ENCODE assay signal across 18 cellular contexts in genomic region chr4:103050736-103051436, GRCh38. TPM values are rescaled to one million over a fixed set of nuclear protein-coding genes. Genes with fewer than 3 reads are reported as not detected.
DNase-seq lines count a peak whose midpoint lies in the region; ATAC-seq lines count a peak whose summit lies in the region.
"Had no signal": no experiment of that assay in that cellular context is flagged by ENCODE, and none has a peak within 500 bp of the region (broad histone marks: within the 10 kb centered on the region; RNA-seq: fewer than 3 reads in every experiment).

No MANE protein-coding gene starts in this region.

- H3K4ac ChIP-seq in mesenchymal stem cell (ENCODE audit: low read depth in 1 of 2, low read length in 2 of 2), result no peak overlapping the region

- H3K9me3 ChIP-seq in mesenchymal stem cell (ENCODE audit: control insufficient read depth, low read length), result no peaks in the 10 kb centered on the region
- H3K9me3 ChIP-seq: colonic mucosa, lower lobe of right lung, psoas muscle had no signal

- H2AFZ ChIP-seq in mesenchymal stem cell (ENCODE audit: low read depth, low read length), result no peak overlapping the region

- H3K27me3 Mint-ChIP-seq in activated T-cell treated with anti-CD3 and anti-CD28 coated beads, Interleukin-2, amount 50 U/mL, for 24 hours, result no peaks in the 10 kb centered on the region
- no peaks in the 10 kb centered on the region for H3K27me3 Mint-ChIP-seq in activated T-helper 17 cell treated with anti-CD3 and anti-CD28 coated beads, Interleukin-2, amount 50 U/mL, for 72 hours
- H3K27me3 Mint-ChIP-seq: CD8-positive, alpha-beta memory T cell; naive thymus-derived CD4-positive, alpha-beta T cell had no signal

- no peak overlapping the region for H3K4me2 ChIP-seq in mesenchymal stem cell (ENCODE audit: low read length, poor library complexity, severe bottlenecking)

- H3K18ac ChIP-seq in mesenchymal stem cell (ENCODE audit: low read depth in 1 of 2, low read length in 2 of 2), result no peak overlapping the region

- H2BK12ac ChIP-seq in mesenchymal stem cell (ENCODE audit: low read length in 2 of 2), result no peak overlapping the region

- H3K27ac ChIP-seq in mesenchymal stem cell (ENCODE audit: low read length, poor library complexity, severe bottlenecking), result no peak overlapping the region
- H3K27ac ChIP-seq: colonic mucosa, lower lobe of right lung, psoas muscle had no signal

- peaks cover 0 to 36% of the 10 kb centered on the region in 2 experiments for H3K36me3 ChIP-seq in mesenchymal stem cell (ENCODE audit: control insufficient read depth in 1 of 2, insufficient read depth in 2 of 2, low read depth in 1 of 2, low read length in 2 of 2)
- H3K36me3 ChIP-seq: colonic mucosa, lower lobe of right lung had no signal

- peaks cover 60% of the 10 kb centered on the region for H3K36me3 Mint-ChIP-seq in activated T-cell treated with anti-CD3 and anti-CD28 coated beads, Interleukin-2, amount 50 U/mL, for 24 hours (ENCODE audit: low read depth)
- peaks cover 41% of the 10 kb centered on the region for H3K36me3 Mint-ChIP-seq in activated T-helper 17 cell treated with anti-CD3 and anti-CD28 coated beads, Interleukin-2, amount 50 U/mL, for 72 hours (ENCODE audit: low read depth)

- no peak overlapping the region for H4K8ac ChIP-seq in mesenchymal stem cell (ENCODE audit: low read length)

- no peak overlapping the region for H3K14ac ChIP-seq in mesenchymal stem cell (ENCODE audit: low read length in 2 of 2)

- H3K4me1 Mint-ChIP-seq in activated T-cell treated with anti-CD3 and anti-CD28 coated beads, Interleukin-2, amount 50 U/mL, for 24 hours (ENCODE audit: low read depth), result peaks cover 15% of the 10 kb centered on the region
- peaks cover 12% of the 10 kb centered on the region for H3K4me1 Mint-ChIP-seq in activated T-helper 17 cell treated with anti-CD3 and anti-CD28 coated beads, Interleukin-2, amount 50 U/mL, for 72 hours

- peak overlapping the region; percentile 70 for H3K27ac Mint-ChIP-seq in activated T-cell treated with anti-CD3 and anti-CD28 coated beads, Interleukin-2, amount 50 U/mL, for 24 hours
- peak overlapping the region; percentile 40 for H3K27ac Mint-ChIP-seq in activated T-helper 17 cell treated with anti-CD3 and anti-CD28 coated beads, Interleukin-2, amount 50 U/mL, for 72 hours

- H3K9me3 Mint-ChIP-seq in activated T-cell treated with anti-CD3 and anti-CD28 coated beads, Interleukin-2, amount 50 U/mL, for 24 hours, result no peaks in the 10 kb centered on the region
- no peaks in the 10 kb centered on the region for H3K9me3 Mint-ChIP-seq in activated T-helper 17 cell treated with anti-CD3 and anti-CD28 coated beads, Interleukin-2, amount 50 U/mL, for 72 hours
- H3K9me3 Mint-ChIP-seq: CD8-positive, alpha-beta memory T cell; naive thymus-derived CD4-positive, alpha-beta T cell had no signal

- H3K79me1 ChIP-seq in mesenchymal stem cell (replicated peaks; ENCODE audit: low read length, poor library complexity, severe bottlenecking), result no peaks in the 10 kb centered on the region

- H4K91ac ChIP-seq in mesenchymal stem cell (ENCODE audit: low read length), result no peak overlapping the region

- H3K23ac ChIP-seq in mesenchymal stem cell (ENCODE audit: low read length in 2 of 2), result no peak overlapping the region

- no peak for DNase-seq in activated T-cell treated with anti-CD3 and anti-CD28 coated beads, Interleukin-2, amount 50 U/mL, for 24 hours
- DNase-seq in activated T-cell treated with anti-CD3 and anti-CD28 coated beads, Interleukin-2, amount 50 U/mL, for 1 hour, result no peak
- DNase-seq in mesenchymal stem cell (no peak), SIG-M5 (lab: John Stamatoyannopoulos, UW) (no peak)
- no peak for DNase-seq in stimulated activated CD4-positive, alpha-beta T cell treated with anti-CD3 and anti-CD28 coated beads, Interleukin-2, amount 100 ng/mL, for 24 hours
- DNase-seq: activated CD4-positive, CD25-positive, alpha-beta regulatory T cell treated with anti-CD3 and anti-CD28 coated beads, Interleukin-2, amount 50 U/mL, for 72 hours; CD8-positive, alpha-beta memory T cell; colonic mucosa; lower lobe of right lung; naive thymus-derived CD4-positive, alpha-beta T cell; NCI-H1694; NCI-H446; psoas muscle; stimulated activated naive CD8-positive, alpha-beta T cell treated with anti-CD3 and anti-CD28 coated beads, Interleukin-15, Interleukin-2, amounts not matched to agents 100 U/mL and 50 U/mL, for 24 hours had no signal

- no peak overlapping the region for H2BK120ac ChIP-seq in mesenchymal stem cell (ENCODE audit: low read depth, low read length)

- H2BK5ac ChIP-seq in mesenchymal stem cell (ENCODE audit: low read depth, low read length, poor library complexity, severe bottlenecking), result no peak overlapping the region

- 79% methylated on average over 2 of the region's 2 CpGs for WGBS in mesenchymal stem cell

- H2BK15ac ChIP-seq in mesenchymal stem cell (ENCODE audit: low read depth, poor library complexity, severe bottlenecking), result no peak overlapping the region

- H3K4me3 Mint-ChIP-seq in activated T-cell treated with anti-CD3 and anti-CD28 coated beads, Interleukin-2, amount 50 U/mL, for 24 hours, result no peak overlapping the region
- H3K4me3 Mint-ChIP-seq in activated T-helper 17 cell treated with anti-CD3 and anti-CD28 coated beads, Interleukin-2, amount 50 U/mL, for 72 hours, result peak overlapping the region; percentile 29
- H3K4me3 Mint-ChIP-seq: CD8-positive, alpha-beta memory T cell; naive thymus-derived CD4-positive, alpha-beta T cell had no signal

- ATAC-seq in HG02610 (IDR thresholded peaks at IDR 0.05; ENCODE audit: unreplicated experiment) (peak; percentile 56), esophagus mucosa (no peak)
- peak; percentile 79 for ATAC-seq in activated T-helper 17 cell treated with anti-CD3 and anti-CD28 coated beads, Interleukin-2, amount 50 U/mL, for 72 hours (replicated peaks)
- ATAC-seq: lower lobe of right lung; naive thymus-derived CD4-positive, alpha-beta T cell; stimulated activated naive CD8-positive, alpha-beta T cell treated with anti-CD3 and anti-CD28 coated beads, Interleukin-15, Interleukin-2, amounts not matched to agents 100 U/mL and 50 U/mL, for 24 hours had no signal

- no peaks in the 10 kb centered on the region for H3K4me1 ChIP-seq in mesenchymal stem cell (ENCODE audit: control insufficient read depth, insufficient read depth, low read depth, low read length)
- H3K4me1 ChIP-seq: colonic mucosa, lower lobe of right lung, psoas muscle had no signal

- H3K4me3 ChIP-seq in mesenchymal stem cell (ENCODE audit: insufficient read depth in 1 of 2, low read depth in 1 of 2, low read length in 2 of 2), result peak overlapping the region in 1 of 2 experiments; percentile 26
- H3K4me3 ChIP-seq: colonic mucosa, lower lobe of right lung, psoas muscle had no signal

- H3K27me3 ChIP-seq in mesenchymal stem cell (ENCODE audit: control insufficient read depth in 1 of 2, insufficient read depth in 1 of 2, low read length in 2 of 2), result no peaks in the 10 kb centered on the region
- H3K27me3 ChIP-seq: colonic mucosa had no signal

- no peak overlapping the region for H2AK5ac ChIP-seq in mesenchymal stem cell (ENCODE audit: low read length, severe bottlenecking)

- H3K9ac ChIP-seq in mesenchymal stem cell (ENCODE audit: low read length), result peak overlapping the region; percentile 29

RNA-seq across cellular contexts. Expression of gene SLC9B2, which starts 25.7 kb away (rescaled TPM):
- total RNA-seq in activated T-helper 17 cell treated with anti-CD3 and anti-CD28 coated beads, Interleukin-2, amount 50 U/mL, for 72 hours, result 10 to 100 TPM; 26.0 to 36.5 TPM
- 14.3 TPM for polyA plus RNA-seq in mesenchymal stem cell (2013, experiment 1 of 2)
- 14.3 TPM for polyA plus RNA-seq in mesenchymal stem cell (2013, experiment 2 of 2)
- total RNA-seq in esophagus mucosa, result 6.1 TPM

RNA-seq across cellular contexts. Expression of gene SLC9B1, which starts 31.4 kb away (rescaled TPM):
- total RNA-seq in activated T-helper 17 cell treated with anti-CD3 and anti-CD28 coated beads, Interleukin-2, amount 50 U/mL, for 72 hours, result 1 to 10 TPM; 1.1 to 2.6 TPM
- polyA plus RNA-seq in mesenchymal stem cell (2013, experiment 1 of 2), result 0.80 TPM
- 0.52 TPM for polyA plus RNA-seq in mesenchymal stem cell (2013, experiment 2 of 2)
- 0.28 TPM for total RNA-seq in esophagus mucosa
- total RNA-seq: colonic mucosa, M059J had no signal

RNA-seq across cellular contexts. Expression of gene BDH2, which starts 48.7 kb away (rescaled TPM):
- 10 to 100 TPM; 11.4 to 12.6 TPM for total RNA-seq in activated T-helper 17 cell treated with anti-CD3 and anti-CD28 coated beads, Interleukin-2, amount 50 U/mL, for 72 hours
- 39.3 TPM for polyA plus RNA-seq in mesenchymal stem cell (2013, experiment 1 of 2)
- polyA plus RNA-seq in mesenchymal stem cell (2013, experiment 2 of 2), result 42.1 TPM
- 17.1 TPM for total RNA-seq in esophagus mucosa
